Comparison of ENCODE assay signal across 23 cellular contexts in genomic region chr13:30843548-30843947, GRCh38.
"Had no signal": no experiment of that assay in that cellular context is flagged by ENCODE, and none has a peak within 500 bp of the region (broad histone marks: within the 10 kb centered on the region; RNA-seq: fewer than 3 reads in every experiment).

No MANE protein-coding gene starts in this region.

- H3K36me3 Mint-ChIP-seq: activated CD4-positive, alpha-beta memory T cell treated with anti-CD3 and anti-CD28 coated beads for 36 hours; activated naive CD4-positive, alpha-beta T cell treated with anti-CD3 and anti-CD28 coated beads, Interleukin-2, amount 10 ng/mL, durations not matched to agents 7 days and 5 days; activated naive CD8-positive, alpha-beta T cell treated with anti-CD3 and anti-CD28 coated beads for 36 hours had no signal

- ATAC-seq: activated T-cell treated with anti-CD3 and anti-CD28 coated beads, Interleukin-2, amount 50 U/mL, for 4 hours; activated T-helper 17 cell treated with anti-CD3 and anti-CD28 coated beads, Interleukin-2, amount 50 U/mL, for 72 hours had no signal

- H3K27me3 Mint-ChIP-seq: activated CD4-positive, alpha-beta memory T cell treated with anti-CD3 and anti-CD28 coated beads for 36 hours; activated CD4-positive, alpha-beta T cell treated with anti-CD3 and anti-CD28 coated beads, Interleukin-2, amount 10 ng/mL, durations not matched to agents 7 days and 5 days; activated naive CD8-positive, alpha-beta T cell treated with anti-CD3 and anti-CD28 coated beads for 36 hours; activated T-helper 17 cell treated with anti-CD3 and anti-CD28 coated beads, Interleukin-2, amount 50 U/mL, for 72 hours had no signal

- DNase-seq: activated CD4-positive, alpha-beta memory T cell treated with anti-CD3 and anti-CD28 coated beads for 36 hours; activated CD4-positive, alpha-beta T cell treated with anti-CD3 and anti-CD28 coated beads, Interleukin-2, amount 10 ng/mL, durations not matched to agents 7 days and 5 days; activated CD4-positive, CD25-positive, alpha-beta regulatory T cell; activated CD8-positive, alpha-beta memory T cell treated with anti-CD3 and anti-CD28 coated beads for 24 hours; activated gamma-delta T cell treated with Interleukin-2 at 50 U/mL for 16 hours; activated naive CD4-positive, alpha-beta T cell treated with anti-CD3 and anti-CD28 coated beads, Interleukin-2, amount 10 ng/mL, durations not matched to agents 7 days and 5 days; activated naive CD8-positive, alpha-beta T cell treated with anti-CD3 and anti-CD28 coated beads for 36 hours; activated T-cell treated with anti-CD3 and anti-CD28 coated beads, Interleukin-2, amount 50 U/mL, for 4 hours; caudate nucleus; Karpas-422; MM.1S; NCI-H1105; NCI-H1436 treated with DMSO at 0.1 percent for 48 hours; NCI-H187; NCI-H2081; NCI-H446; NCI-H524; PC-9; SIG-M5; T1000 had no signal

- FAIRE-seq: TTC549 had no signal

- H3K4me3 ChIP-seq: PC-9 had no signal

- H3K9me3 Mint-ChIP-seq: activated CD4-positive, alpha-beta memory T cell treated with anti-CD3 and anti-CD28 coated beads for 36 hours; activated CD4-positive, alpha-beta T cell treated with anti-CD3 and anti-CD28 coated beads, Interleukin-2, amount 10 ng/mL, durations not matched to agents 7 days and 5 days; activated naive CD4-positive, alpha-beta T cell treated with anti-CD3 and anti-CD28 coated beads, Interleukin-2, amount 10 ng/mL, durations not matched to agents 7 days and 5 days; activated naive CD8-positive, alpha-beta T cell treated with anti-CD3 and anti-CD28 coated beads for 36 hours; activated T-cell treated with anti-CD3 and anti-CD28 coated beads, Interleukin-2, amount 50 U/mL, for 4 hours; activated T-helper 17 cell treated with anti-CD3 and anti-CD28 coated beads, Interleukin-2, amount 50 U/mL, for 72 hours had no signal

- H3K27ac Mint-ChIP-seq: activated CD4-positive, alpha-beta memory T cell treated with anti-CD3 and anti-CD28 coated beads for 36 hours; activated CD4-positive, alpha-beta T cell treated with anti-CD3 and anti-CD28 coated beads, Interleukin-2, amount 10 ng/mL, durations not matched to agents 7 days and 5 days; activated naive CD4-positive, alpha-beta T cell treated with anti-CD3 and anti-CD28 coated beads, Interleukin-2, amount 10 ng/mL, durations not matched to agents 7 days and 5 days; activated naive CD8-positive, alpha-beta T cell treated with anti-CD3 and anti-CD28 coated beads for 36 hours; activated T-helper 17 cell treated with anti-CD3 and anti-CD28 coated beads, Interleukin-2, amount 50 U/mL, for 72 hours had no signal

- H3K4me2 ChIP-seq: PC-9 had no signal

- H2AFZ ChIP-seq: PC-9 had no signal

- H3K27ac ChIP-seq: PC-9, VCaP had no signal

- H3K4me3 Mint-ChIP-seq: activated CD4-positive, alpha-beta memory T cell treated with anti-CD3 and anti-CD28 coated beads for 36 hours; activated CD4-positive, alpha-beta T cell treated with anti-CD3 and anti-CD28 coated beads, Interleukin-2, amount 10 ng/mL, durations not matched to agents 7 days and 5 days; activated naive CD4-positive, alpha-beta T cell treated with anti-CD3 and anti-CD28 coated beads, Interleukin-2, amount 10 ng/mL, durations not matched to agents 7 days and 5 days; activated naive CD8-positive, alpha-beta T cell treated with anti-CD3 and anti-CD28 coated beads for 36 hours; activated T-cell treated with anti-CD3 and anti-CD28 coated beads, Interleukin-2, amount 50 U/mL, for 4 hours; activated T-helper 17 cell treated with anti-CD3 and anti-CD28 coated beads, Interleukin-2, amount 50 U/mL, for 72 hours had no signal
